1 cellular context compared by ENCODE assay signal in genomic region chr3:179242859-179243258, GRCh38. TPM values are rescaled to one million over a fixed set of nuclear protein-coding genes. Genes with fewer than 3 reads are reported as not detected.
"Had no signal": no experiment of that assay in that cellular context is flagged by ENCODE, and none has a peak within 500 bp of the region (broad histone marks: within the 10 kb centered on the region; RNA-seq: fewer than 3 reads in every experiment).

No MANE protein-coding gene starts in this region.

RNA-seq across cellular contexts. Expression of gene KCNMB3, which starts 8.1 kb away (rescaled TPM):
- polyA plus RNA-seq: smooth muscle cell had no signal
